17 cellular contexts compared by ENCODE assay signal in genomic region chr17:27990979-27991378, GRCh38. TPM values are rescaled to one million over a fixed set of nuclear protein-coding genes. Genes with fewer than 3 reads are reported as not detected.
DNase-seq lines count a peak whose midpoint lies in the region; ATAC-seq, FAIRE-seq and TF ChIP-seq lines count a peak whose summit lies in the region.
"Had no signal": no experiment of that assay in that cellular context is flagged by ENCODE, and none has a peak within 500 bp of the region (broad histone marks: within the 10 kb centered on the region; RNA-seq: fewer than 3 reads in every experiment).

No MANE protein-coding gene starts in this region.

- no peak for FAIRE-seq in K562 (lab: Jason Lieb, UNC)
- FAIRE-seq: GM12891, GM18507, H54 had no signal

- H3K4me2 ChIP-seq in K562 (ENCODE audit: insufficient read depth, low read length): no peak overlapping the region

- no peaks in the 10 kb centered on the region for H3K9me3 ChIP-seq in K562 (replicated peaks; ENCODE audit: control insufficient read depth, insufficient read depth, low read depth, low read length)
- H3K9me3 ChIP-seq: HAP-1 had no signal

- no peaks in the 10 kb centered on the region for H3K27me3 ChIP-seq in K562 (ENCODE audit: control insufficient read depth in 2 of 2, insufficient read depth in 2 of 2, low read length in 2 of 2)
- H3K27me3 ChIP-seq in layer of hippocampus (ENCODE audit: control insufficient read depth, insufficient read depth, low read length): no peaks in the 10 kb centered on the region

- no peak overlapping the region for H3K9ac ChIP-seq in K562 (ENCODE audit: insufficient read depth in 1 of 2, low read depth in 2 of 2, low read length in 2 of 2)

- POLR2A ChIA-PET in K562 (lab: Yijun Ruan, JAX): interaction anchor here (1.1 to 1.5 kb wide), 3 partner anchors 9 to 14 kb away, joined by 3 to 4 read pairs (median 4); no protein-coding TSS in a partner anchor

- no peak for TF ChIP-seq EP300 in K562 (IDR thresholded peaks at IDR 0.05; ENCODE audit: low read length)

- in situ Hi-C loops in K562 (cut with MboI): no loop called here

- no peak for ATAC-seq in K562

- no peak for TF ChIP-seq CTCF in K562 (IDR thresholded peaks at IDR 0.05 in 2 of 3, conservative IDR thresholded peaks at IDR 0.05 in 1 of 3; ENCODE audit: insufficient read depth in 2 of 3, low read depth in 1 of 3, low read length in 3 of 3)

- H3K27ac ChIP-seq in K562 (ENCODE audit: extremely low read depth, low read depth, low read length) (no peak overlapping the region), layer of hippocampus (ENCODE audit: low read depth, low read length) (peak overlapping the region; percentile 25), substantia nigra (ENCODE audit: low read depth, low read length, poor library complexity, severe bottlenecking) (peak overlapping the region; percentile 62)

- no peaks in the 10 kb centered on the region for H3K36me3 ChIP-seq in K562 (ENCODE audit: control insufficient read depth, insufficient read depth, low read length)
- H3K36me3 ChIP-seq: HAP-1 had no signal

- 52% methylated on average over 5 of the region's 5 CpGs for WGBS in K562 (ENCODE audit: insufficient coverage, low coverage, missing lambda C conversion rate)

- no TSS peak for BruUV-seq in K562 (replicated peaks; lab: Mats Ljungman, UMichigan)

- peak overlapping the region; percentile 15; the same call in 1 of the 2 replicates for H2AFZ ChIP-seq in K562 (ENCODE audit: low read depth, low read length)

- CTCF ChIA-PET in K562 (lab: Yijun Ruan, JAX; ENCODE audit: low intra/inter-chr PET ratio): no interaction called here

- H4K20me1 ChIP-seq in K562 (replicated peaks; ENCODE audit: control insufficient read depth, insufficient read depth, low read length): no peaks in the 10 kb centered on the region

- peaks cover 19 to 38% of the 10 kb centered on the region in 2 experiments for H3K4me1 ChIP-seq in K562 (replicated peaks in 1 of 2; ENCODE audit: control insufficient read depth in 2 of 2, insufficient read depth in 2 of 2, low read length in 2 of 2)

- no peaks in the 10 kb centered on the region for H3K79me2 ChIP-seq in K562 (ENCODE audit: control insufficient read depth, insufficient read depth, low read length)

- no peak for TF ChIP-seq POLR2A in K562 (conservative IDR thresholded peaks at IDR 0.05)

- intact Hi-C loops in K562 (cut with micrococcal nuclease): no loop called here

- H3K9me1 ChIP-seq in K562 (ENCODE audit: control insufficient read depth, insufficient read depth, low read length): no peaks in the 10 kb centered on the region

- TF ChIP-seq RAD21 in K562 (CRISPR knock-in tag; conservative IDR thresholded peaks at IDR 0.05 in 1 of 2, IDR thresholded peaks at IDR 0.05 in 1 of 2): no peak

- no peak overlapping the region for H3K4me3 ChIP-seq in K562
- H3K4me3 ChIP-seq: HAP-1 had no signal

- DNase-seq in K562 (ENCODE audit: extremely low read depth in 1 of 4, low spot score in 3 of 4): no peak
- no peak for DNase-seq in substantia nigra (lab: John Stamatoyannopoulos, UW)
- no peak for DNase-seq in activated CD4-positive, CD25-positive, alpha-beta regulatory T cell (lab: John Stamatoyannopoulos, UW)
- DNase-seq in NCI-H2107 treated with DMSO at 0.1 percent for 48 hours (lab: John Stamatoyannopoulos, UW; ENCODE audit: unreplicated experiment): no peak
- no peak for DNase-seq in NCI-H69 (lab: John Stamatoyannopoulos, UW)
- DNase-seq: Calu3; CD4-positive, alpha-beta memory T cell; COR-L47; DMS53; DMS79 treated with DMSO at 0.1 percent for 48 hours; GF-D8; GOT3 had no signal

TF ChIP-seq in K562, 482 proteins besides CTCF, POLR2A, EP300 and RAD21:
- TF ChIP-seq ZFP36 (IDR thresholded peaks at IDR 0.05; ENCODE audit: low read depth, low read length, partially characterized antibody) (peak; percentile 23), ZBTB2 (IDR thresholded peaks at IDR 0.05) (no peak), MEIS2 (IDR thresholded peaks at IDR 0.05; ENCODE audit: partially characterized antibody) (peak; percentile 54), PBX2 (CRISPR knock-in tag; IDR thresholded peaks at IDR 0.05; ENCODE audit: low read depth) (no peak), PBX2 (tag; conservative IDR thresholded peaks at IDR 0.05; ENCODE audit: low read depth) (peak; percentile 65)

RNA-seq across cellular contexts. Expression of gene NLK, which starts 51.5 kb away (rescaled TPM):
- 88.0 and 129 TPM in 2 replicates for total RNA-seq in K562 (2011; cell fraction: chromatin; rRNA removed; ENCODE audit: low replicate concordance)
- total RNA-seq in K562 (2011; cell fraction: nucleolus; rRNA removed): 64.0 and 66.8 TPM in 2 replicates
- 80.4 and 113 TPM in 2 replicates for total RNA-seq in K562 (2011; cell fraction: nucleoplasm; rRNA removed)
- total RNA-seq in K562 (2014; rRNA removed) (25.7 and 25.8 TPM in 2 replicates), K562 (2014; rRNA removed; fragmentation: Illumina TruSeq; extraction: Trizol) (26.3 and 29.8 TPM in 2 replicates), K562 (2015; rRNA removed; fragmentation: Illumina TruSeq; extraction: Trizol) (33.2 and 33.7 TPM in 2 replicates), K562 (2021) (29.1 and 29.2 TPM in 2 replicates)
- polyA plus RNA-seq in K562 (2011; rRNA removed) (44.4 and 59.6 TPM in 2 replicates), K562 (2014; fragmentation: Illumina TruSeq; extraction: Trizol) (30.5 and 33.7 TPM in 2 replicates), K562 (2014; fragmentation: Nextera tagmentation; extraction: Ambion mirVana) (10 to 100 TPM; 10.9 to 11.1 TPM), K562 (2014; rRNA removed) (26.7 and 27.7 TPM in 2 replicates)
- polyA plus RNA-seq in K562 (2011; cell fraction: cytosol; rRNA removed): 26.6 and 30.8 TPM in 2 replicates
- 92.1 and 137 TPM in 2 replicates for polyA plus RNA-seq in K562 (2011; cell fraction: nucleus; rRNA removed)
- polyA plus RNA-seq in K562 (2012): 24.3 and 28.6 TPM in 2 replicates
- 58.5 and 80.6 TPM in 2 replicates for polyA minus RNA-seq in K562 (2011; rRNA and poly(A)+ RNA removed)
- polyA minus RNA-seq in K562 (2011; cell fraction: cytosol; rRNA and poly(A)+ RNA removed): 21.7 and 34.5 TPM in 2 replicates
- 64.1 and 102 TPM in 2 replicates for polyA minus RNA-seq in K562 (2011; cell fraction: nucleus; rRNA and poly(A)+ RNA removed)
